30 cellular contexts compared by ENCODE assay signal in genomic region chr1:111723871-111724270, GRCh38. TPM values are rescaled to one million over a fixed set of nuclear protein-coding genes. Genes with fewer than 3 reads are reported as not detected.
DNase-seq lines count a peak whose midpoint lies in the region; ATAC-seq, FAIRE-seq and TF ChIP-seq lines count a peak whose summit lies in the region.
"Had no signal": no experiment of that assay in that cellular context is flagged by ENCODE, and none has a peak within 500 bp of the region (broad histone marks: within the 10 kb centered on the region; RNA-seq: fewer than 3 reads in every experiment).

No MANE protein-coding gene starts in this region.

- in situ Hi-C loops in K562 (cut with MboI) = no loop called here

- H3K27ac ChIP-seq in Karpas-422 (ENCODE audit: low read length) = no peak overlapping the region
- no peak overlapping the region for H3K27ac ChIP-seq in K562 (ENCODE audit: extremely low read depth, low read depth, low read length)
- H3K27ac ChIP-seq: brain microvascular endothelial cell, C4-2B, parathyroid adenoma had no signal

- H2AFZ ChIP-seq in Karpas-422 (ENCODE audit: low read length) (no peak overlapping the region), K562 (ENCODE audit: low read depth, low read length) (no peak overlapping the region)
- H2AFZ ChIP-seq: parathyroid adenoma had no signal

- TF ChIP-seq CTCF in K562 (IDR thresholded peaks at IDR 0.05 in 2 of 3, conservative IDR thresholded peaks at IDR 0.05 in 1 of 3; ENCODE audit: insufficient read depth in 2 of 3, low read depth in 1 of 3, low read length in 3 of 3) (no peak), nephron (IDR thresholded peaks at IDR 0.05; ENCODE audit: unreplicated experiment in 3 of 3) (no peak)

- BruUV-seq in K562 (replicated peaks; lab: Mats Ljungman, UMichigan) = no TSS peak

- no peak for TF ChIP-seq EP300 in K562 (IDR thresholded peaks at IDR 0.05; ENCODE audit: low read length)

- intact Hi-C loops in K562 (cut with micrococcal nuclease) = no loop called here

- TF ChIP-seq POLR2A in K562 (conservative IDR thresholded peaks at IDR 0.05) = no peak

- no peaks in the 10 kb centered on the region for H3K9me3 Mint-ChIP-seq in nephron
- H3K9me3 Mint-ChIP-seq: activated CD8-positive, alpha-beta T cell treated with anti-CD3 and anti-CD28 coated beads for 36 hours; activated naive CD4-positive, alpha-beta T cell treated with anti-CD3 and anti-CD28 coated beads, Interleukin-2, amount 50 U/mL, for 24 hours; stimulated activated naive CD8-positive, alpha-beta T cell treated with anti-CD3 and anti-CD28 coated beads, Interleukin-15, amount 100 ng/mL, for 72 hours had no signal

- H4K20me1 ChIP-seq in Karpas-422 (ENCODE audit: insufficient read depth, low read depth, low read length) = peaks cover 10% of the 10 kb centered on the region; the same call in 1 of the 2 replicates
- no peaks in the 10 kb centered on the region; the same call in 1 of the 2 replicates for H4K20me1 ChIP-seq in K562 (replicated peaks; ENCODE audit: control insufficient read depth, insufficient read depth, low read length)

- no peaks in the 10 kb centered on the region for H3K9me3 ChIP-seq in Karpas-422 (ENCODE audit: low read length)
- H3K9me3 ChIP-seq in K562 (replicated peaks; ENCODE audit: control insufficient read depth, insufficient read depth, low read depth, low read length) = no peaks in the 10 kb centered on the region
- H3K9me3 ChIP-seq: HAP-1, mucosa of descending colon had no signal

- no peaks in the 10 kb centered on the region for H3K9me2 ChIP-seq in Karpas-422 (replicated peaks; ENCODE audit: insufficient read depth, low read length)

- no peak overlapping the region for H3K9ac ChIP-seq in Karpas-422 (ENCODE audit: low read length)
- no peak overlapping the region for H3K9ac ChIP-seq in K562 (ENCODE audit: insufficient read depth in 1 of 2, low read depth in 2 of 2, low read length in 2 of 2)
- H3K9ac ChIP-seq: parathyroid adenoma had no signal

- DNase-seq in NOMO-1 (lab: John Stamatoyannopoulos, UW; ENCODE audit: unreplicated experiment in 2 of 2) (peak; percentile 7 to 19), NOMO-1 treated with dmso at 0.1 percent for 144 hours (lab: John Stamatoyannopoulos, UW; ENCODE audit: unreplicated experiment) (no peak), Karpas-422 (no peak), K562 (ENCODE audit: extremely low read depth in 1 of 4, low spot score in 3 of 4) (no peak), NCI-H2107 treated with DMSO at 0.1 percent for 48 hours (lab: John Stamatoyannopoulos, UW; ENCODE audit: unreplicated experiment) (no peak), NCI-H526 treated with DMSO at 0.1 percent for 48 hours (lab: John Stamatoyannopoulos, UW) (no peak)
- DNase-seq: 8988T; activated CD4-positive, alpha-beta T cell treated with anti-CD3 and anti-CD28 coated beads for 36 hours; activated CD8-positive, alpha-beta T cell treated with anti-CD3 and anti-CD28 coated beads for 36 hours; amniotic stem cell; brain microvascular endothelial cell; cerebellar nuclear complex; DMS 273 treated with DMSO at 0.1 percent for 48 hours; hippocampal formation; mucosa of descending colon; NCI-H1417; NCI-H2081; SHP77 treated with DMSO at 0.1 percent for 48 hours; stimulated activated CD4-positive, alpha-beta T cell treated with anti-CD3 and anti-CD28 coated beads, Interleukin-1b, Interleukin-23, amount 100 ng/mL, for 48 hours; stimulated activated naive CD8-positive, alpha-beta T cell treated with anti-CD3 and anti-CD28 coated beads, Interleukin-15, amount 100 ng/mL, for 72 hours had no signal

- TF ChIP-seq RAD21 in K562 (CRISPR knock-in tag; conservative IDR thresholded peaks at IDR 0.05 in 1 of 2, IDR thresholded peaks at IDR 0.05 in 1 of 2) = no peak

- WGBS in K562 (ENCODE audit: insufficient coverage, low coverage, missing lambda C conversion rate) = 0% methylated on average over 1 of the region's 1 CpG

- FAIRE-seq in K562 (lab: Jason Lieb, UNC) = no peak
- FAIRE-seq: GM12892, RCC 7860, urothelium cell line had no signal

- peak overlapping the region; percentile 50 for H3K4me2 ChIP-seq in Karpas-422 (ENCODE audit: low read depth, low read length, poor library complexity, severe bottlenecking)
- no peak overlapping the region for H3K4me2 ChIP-seq in K562 (ENCODE audit: insufficient read depth, low read length)

- H3K9me1 ChIP-seq in K562 (ENCODE audit: control insufficient read depth, insufficient read depth, low read length) = peaks cover 3% of the 10 kb centered on the region

- H3K27ac Mint-ChIP-seq in nephron = peak overlapping the region in 2 of 3 experiments; percentile 67 to 84
- H3K27ac Mint-ChIP-seq: activated CD4-positive, alpha-beta T cell treated with anti-CD3 and anti-CD28 coated beads for 36 hours; activated CD8-positive, alpha-beta T cell treated with anti-CD3 and anti-CD28 coated beads for 36 hours; activated naive CD4-positive, alpha-beta T cell treated with anti-CD3 and anti-CD28 coated beads, Interleukin-2, amount 50 U/mL, for 24 hours had no signal

- no peaks in the 10 kb centered on the region for H3K36me3 Mint-ChIP-seq in nephron (ENCODE audit: low read depth)
- H3K36me3 Mint-ChIP-seq: activated naive CD4-positive, alpha-beta T cell treated with anti-CD3 and anti-CD28 coated beads, Interleukin-2, amount 50 U/mL, for 24 hours had no signal

- ATAC-seq in K562 (no peak), GM18867 (IDR thresholded peaks at IDR 0.05; ENCODE audit: unreplicated experiment) (no peak)
- ATAC-seq: activated CD4-positive, alpha-beta T cell treated with anti-CD3 and anti-CD28 coated beads for 36 hours; activated CD8-positive, alpha-beta T cell treated with anti-CD3 and anti-CD28 coated beads for 36 hours; stimulated activated naive CD8-positive, alpha-beta T cell treated with anti-CD3 and anti-CD28 coated beads, Interleukin-15, amount 100 ng/mL, for 72 hours had no signal

- no peaks in the 10 kb centered on the region for H3K27me3 Mint-ChIP-seq in nephron (ENCODE audit: low read depth)
- H3K27me3 Mint-ChIP-seq: activated CD4-positive, alpha-beta T cell treated with anti-CD3 and anti-CD28 coated beads for 36 hours; activated CD8-positive, alpha-beta T cell treated with anti-CD3 and anti-CD28 coated beads for 36 hours; activated naive CD4-positive, alpha-beta T cell treated with anti-CD3 and anti-CD28 coated beads, Interleukin-2, amount 50 U/mL, for 24 hours; stimulated activated naive CD8-positive, alpha-beta T cell treated with anti-CD3 and anti-CD28 coated beads, Interleukin-15, amount 100 ng/mL, for 72 hours had no signal

- CTCF ChIA-PET in K562 (lab: Yijun Ruan, JAX; ENCODE audit: low intra/inter-chr PET ratio) = no interaction called here

- H3K4me1 ChIP-seq in Karpas-422 (ENCODE audit: low read length) (peaks cover 13% of the 10 kb centered on the region), K562 (replicated peaks in 1 of 2; ENCODE audit: control insufficient read depth in 2 of 2, insufficient read depth in 2 of 2, low read length in 2 of 2) (peaks cover 3 to 5% of the 10 kb centered on the region in 2 experiments; a peak in 2 of 5 replicates)
- H3K4me1 ChIP-seq: HAP-1, parathyroid adenoma had no signal

- H3K36me3 ChIP-seq in Karpas-422 (ENCODE audit: insufficient read depth, low read length) (no peaks in the 10 kb centered on the region), K562 (ENCODE audit: control insufficient read depth, insufficient read depth, low read length) (no peaks in the 10 kb centered on the region)
- H3K36me3 ChIP-seq: brain microvascular endothelial cell, HAP-1 had no signal

- H3K4me1 Mint-ChIP-seq in nephron = peaks cover 78% of the 10 kb centered on the region

- peak overlapping the region in 1 of 3 experiments; percentile 78 for H3K4me3 Mint-ChIP-seq in nephron
- H3K4me3 Mint-ChIP-seq: activated CD4-positive, alpha-beta T cell treated with anti-CD3 and anti-CD28 coated beads for 36 hours; activated CD8-positive, alpha-beta T cell treated with anti-CD3 and anti-CD28 coated beads for 36 hours; activated naive CD4-positive, alpha-beta T cell treated with anti-CD3 and anti-CD28 coated beads, Interleukin-2, amount 50 U/mL, for 24 hours; stimulated activated naive CD8-positive, alpha-beta T cell treated with anti-CD3 and anti-CD28 coated beads, Interleukin-15, amount 100 ng/mL, for 72 hours had no signal

- H3K27me3 ChIP-seq in Karpas-422 (ENCODE audit: low read length) = no peaks in the 10 kb centered on the region
- H3K27me3 ChIP-seq in K562 (ENCODE audit: control insufficient read depth in 2 of 2, insufficient read depth in 2 of 2, low read length in 2 of 2) = peaks cover 0 to 23% of the 10 kb centered on the region in 2 experiments; a peak in 4 of 5 replicates
- H3K27me3 ChIP-seq: brain microvascular endothelial cell had no signal

- H3K79me2 ChIP-seq in Karpas-422 (ENCODE audit: low read length) (no peaks in the 10 kb centered on the region), K562 (ENCODE audit: control insufficient read depth, insufficient read depth, low read length) (no peaks in the 10 kb centered on the region)
- H3K79me2 ChIP-seq: parathyroid adenoma had no signal

- POLR2A ChIA-PET in K562 (lab: Yijun Ruan, JAX) = interaction anchor here (0.6 kb wide), 1 partner anchor 10 kb away, joined by 3 read pairs; no protein-coding TSS in a partner anchor

- no peak overlapping the region for H3K4me3 ChIP-seq in Karpas-422 (ENCODE audit: low read length)
- no peak overlapping the region for H3K4me3 ChIP-seq in K562
- H3K4me3 ChIP-seq: HAP-1, lung, mucosa of descending colon had no signal

RNA-seq across cellular contexts. Expression of gene INKA2, which starts 15.3 kb away (rescaled TPM):
- 1.1 and 1.6 TPM in 2 replicates for total RNA-seq in Karpas-422 (2014; rRNA removed; shearing (Covaris generic); ENCODE audit: low replicate concordance)
- total RNA-seq in K562 (2011; cell fraction: chromatin; rRNA removed; ENCODE audit: low replicate concordance) = 0.14 and 0.76 TPM in 2 replicates
- 0.50 and 0.79 TPM in 2 replicates for total RNA-seq in K562 (2011; cell fraction: nucleolus; rRNA removed)
- 0.51 and 0.61 TPM in 2 replicates for total RNA-seq in K562 (2011; cell fraction: nucleoplasm; rRNA removed)
- total RNA-seq in K562 (2014; rRNA removed) (0.27 and 0.41 TPM in 2 replicates), K562 (2014; rRNA removed; fragmentation: Illumina TruSeq; extraction: Trizol) (0.32 and 0.33 TPM in 2 replicates), K562 (2015; rRNA removed; fragmentation: Illumina TruSeq; extraction: Trizol) (0.25 and 0.26 TPM in 2 replicates), K562 (2021) (0.45 and 1.4 TPM in 2 replicates)
- polyA plus RNA-seq in K562 (2011; rRNA removed) (0.24 and 0.43 TPM in 2 replicates), K562 (2014; fragmentation: Illumina TruSeq; extraction: Trizol) (0.12 and 0.14 TPM in 2 replicates), K562 (2014; fragmentation: Nextera tagmentation; extraction: Ambion mirVana) (under 1 TPM in 1 of 2 experiments, not detected in 1; 0.04 TPM), K562 (2014; rRNA removed) (0.12 and 0.53 TPM in 2 replicates)
- polyA plus RNA-seq in K562 (2011; cell fraction: cytosol; rRNA removed) = 0.35 and 0.75 TPM in 2 replicates
- 0.10 and 0.37 TPM in 2 replicates for polyA plus RNA-seq in K562 (2011; cell fraction: nucleus; rRNA removed)
- polyA plus RNA-seq in K562 (2012) = 0.46 and 0.72 TPM in 2 replicates
- polyA minus RNA-seq in K562 (2011; rRNA and poly(A)+ RNA removed) = 0.49 and 1.9 TPM in 2 replicates
- 0.29 TPM in 1 of 2 replicates, not detected in the other for polyA minus RNA-seq in K562 (2011; cell fraction: cytosol; rRNA and poly(A)+ RNA removed)
- 0.13 and 1.00 TPM in 2 replicates for polyA minus RNA-seq in K562 (2011; cell fraction: nucleus; rRNA and poly(A)+ RNA removed)

RNA-seq across cellular contexts. Expression of gene DDX20, which starts 31.8 kb away (rescaled TPM):
- 20.6 and 33.3 TPM in 2 replicates for total RNA-seq in Karpas-422 (2014; rRNA removed; shearing (Covaris generic); ENCODE audit: low replicate concordance)
- total RNA-seq in K562 (2011; cell fraction: chromatin; rRNA removed; ENCODE audit: low replicate concordance) = 11.2 and 36.6 TPM in 2 replicates
- total RNA-seq in K562 (2011; cell fraction: nucleolus; rRNA removed) = 8.7 and 9.2 TPM in 2 replicates
- total RNA-seq in K562 (2011; cell fraction: nucleoplasm; rRNA removed) = 11.8 and 13.9 TPM in 2 replicates
- total RNA-seq in K562 (2014; rRNA removed) (29.3 and 29.9 TPM in 2 replicates), K562 (2014; rRNA removed; fragmentation: Illumina TruSeq; extraction: Trizol) (29.6 and 32.6 TPM in 2 replicates), K562 (2015; rRNA removed; fragmentation: Illumina TruSeq; extraction: Trizol) (30.0 and 33.4 TPM in 2 replicates), K562 (2021) (21.3 and 22.1 TPM in 2 replicates)
- polyA plus RNA-seq in K562 (2011; rRNA removed) (18.3 and 24.5 TPM in 2 replicates), K562 (2014; fragmentation: Illumina TruSeq; extraction: Trizol) (24.5 and 26.1 TPM in 2 replicates), K562 (2014; fragmentation: Nextera tagmentation; extraction: Ambion mirVana) (1 to 10 TPM; 8.3 to 8.5 TPM), K562 (2014; rRNA removed) (15.3 and 17.6 TPM in 2 replicates)
- polyA plus RNA-seq in K562 (2011; cell fraction: cytosol; rRNA removed) = 7.0 and 10.0 TPM in 2 replicates
- 18.8 and 25.7 TPM in 2 replicates for polyA plus RNA-seq in K562 (2011; cell fraction: nucleus; rRNA removed)
- 10.5 and 14.3 TPM in 2 replicates for polyA plus RNA-seq in K562 (2012)
- 33.7 and 37.1 TPM in 2 replicates for polyA minus RNA-seq in K562 (2011; rRNA and poly(A)+ RNA removed)
- polyA minus RNA-seq in K562 (2011; cell fraction: cytosol; rRNA and poly(A)+ RNA removed) = 16.9 and 18.9 TPM in 2 replicates
- 14.1 and 30.2 TPM in 2 replicates for polyA minus RNA-seq in K562 (2011; cell fraction: nucleus; rRNA and poly(A)+ RNA removed)

Comparison
In these comparisons a context has a peak if more than half of its experiments do, and no peak if none do; other contexts are left out.
1. DNase-seq: peak in NOMO-1 (2 of 2); none in NOMO-1 treated with dmso at 0.1 percent for 144 hours (single experiment), Karpas-422 (single experiment), K562 (0 of 4), NCI-H2107 treated with DMSO at 0.1 percent for 48 hours (single experiment) and NCI-H526 treated with DMSO at 0.1 percent for 48 hours (single experiment).